14 cellular contexts compared by ENCODE assay signal in the genomic region with DNA sequence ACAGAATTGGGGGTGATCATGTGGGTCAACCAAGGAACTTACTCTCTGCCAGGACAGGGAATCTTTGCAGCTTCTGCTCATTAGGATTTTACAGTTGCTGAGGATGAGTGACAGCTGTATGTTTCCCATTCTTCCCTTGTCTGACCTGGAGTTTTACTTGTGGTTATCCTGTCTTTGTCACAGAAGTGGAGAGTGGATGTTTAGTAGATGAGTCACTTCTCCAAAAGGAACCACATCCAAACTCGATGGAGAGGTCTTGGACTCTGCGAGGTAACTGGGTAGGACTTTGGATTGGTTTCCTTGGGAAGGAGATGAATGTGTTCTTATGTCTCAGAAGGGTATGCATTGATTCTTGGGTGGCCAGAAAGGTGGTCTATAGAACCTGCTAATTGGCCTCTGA. TPM values are rescaled to one million over a fixed set of nuclear protein-coding genes. Genes with fewer than 3 reads are reported as not detected.
DNase-seq lines count a peak whose midpoint lies in the region; ATAC-seq and TF ChIP-seq lines count a peak whose summit lies in the region.
"Had no signal": no experiment of that assay in that cellular context is flagged by ENCODE, and none has a peak within 500 bp of the region (broad histone marks: within the 10 kb centered on the region; RNA-seq: fewer than 3 reads in every experiment).

No MANE protein-coding gene starts in this region.

- POLR2A ChIA-PET in OCI-LY7 (lab: Charles Lee) = no interaction called here

- no peak for TF ChIP-seq CTCF in astrocyte of the spinal cord (IDR thresholded peaks at IDR 0.05; ENCODE audit: low read depth, low read length)
- TF ChIP-seq CTCF in kidney epithelial cell (IDR thresholded peaks at IDR 0.05; ENCODE audit: insufficient read depth, low read length, poor library complexity, severe bottlenecking) = no peak
- TF ChIP-seq CTCF in OCI-LY7 (conservative IDR thresholded peaks at IDR 0.05; ENCODE audit: low read length) = no peak
- no peak for TF ChIP-seq CTCF in hepatocyte (IDR thresholded peaks at IDR 0.05; ENCODE audit: poor library complexity)

- no TSS peak for BruUV-seq in OCI-LY7 (replicated peaks; lab: Mats Ljungman, UMichigan)

- H3K4me3 ChIP-seq in astrocyte of the spinal cord (ENCODE audit: low read depth, low read length) (no peak overlapping the region), kidney epithelial cell (ENCODE audit: low read depth, low read length) (no peak overlapping the region), OCI-LY7 (ENCODE audit: low read depth, low read length, poor library complexity, severe bottlenecking) (no peak overlapping the region), hepatocyte (no peak overlapping the region)
- H3K4me3 ChIP-seq: BLaER1 treated with 17β-estradiol and CSF1 and Interleukin-3, amounts not matched to agents 10 nM and 100 nM had no signal

- H3K27ac ChIP-seq in OCI-LY7 (ENCODE audit: low read depth, low read length, poor library complexity, severe bottlenecking) (no peak overlapping the region), hepatocyte (no peak overlapping the region)
- H3K27ac ChIP-seq: BLaER1 treated with 17β-estradiol and CSF1 and Interleukin-3, amounts not matched to agents 10 nM and 100 nM had no signal

- H2AFZ ChIP-seq in OCI-LY7 (ENCODE audit: low read length) (no peak overlapping the region), hepatocyte (no peak overlapping the region)

- DNase-seq in DMS53 (lab: John Stamatoyannopoulos, UW) (peak; percentile 66), HT1080 (ENCODE audit: low read depth) (peak; percentile 90), astrocyte of the spinal cord (ENCODE audit: low read depth, low spot score) (peak; percentile 52), kidney epithelial cell (ENCODE audit: low read depth) (peak; percentile 77), OCI-LY7 (ENCODE audit: low spot score) (no peak), hepatocyte (ENCODE audit: low spot score) (no peak)
- no peak for DNase-seq in activated CD4-positive, alpha-beta T cell treated with anti-CD3 and anti-CD28 coated beads for 4 hours
- DNase-seq: NCI-H1417, NCI-H446, OCI-M1, T-helper 9 cell had no signal

- H3K79me2 ChIP-seq in OCI-LY7 (ENCODE audit: insufficient read depth, low read depth, low read length) = no peaks in the 10 kb centered on the region
- H3K79me2 ChIP-seq in hepatocyte = no peaks in the 10 kb centered on the region

- WGBS in hepatocyte (ENCODE audit: low lambda C conversion rate, missing lambda C conversion rate) = 53% methylated on average over 2 of the region's 2 CpGs

- no peak overlapping the region for H3K4me2 ChIP-seq in OCI-LY7 (ENCODE audit: low read length)
- H3K4me2 ChIP-seq in hepatocyte = no peak overlapping the region
- H3K4me2 ChIP-seq: BLaER1 treated with 17β-estradiol and CSF1 and Interleukin-3, amounts not matched to agents 10 nM and 100 nM had no signal

- no peaks in the 10 kb centered on the region for H4K20me1 ChIP-seq in OCI-LY7 (ENCODE audit: insufficient read depth, low read length)
- no peaks in the 10 kb centered on the region for H4K20me1 ChIP-seq in hepatocyte (ENCODE audit: insufficient read depth, poor library complexity, severe bottlenecking)
- H4K20me1 ChIP-seq: BLaER1 treated with 17β-estradiol and CSF1 and Interleukin-3, amounts not matched to agents 10 nM and 100 nM had no signal

- H3K9me3 ChIP-seq in OCI-LY7 (ENCODE audit: low read length) (no peaks in the 10 kb centered on the region), hepatocyte (ENCODE audit: low read depth) (no peaks in the 10 kb centered on the region)
- H3K9me3 ChIP-seq: BLaER1 treated with 17β-estradiol and CSF1 and Interleukin-3, amounts not matched to agents 10 nM and 100 nM had no signal

- in situ Hi-C loops in astrocyte of the spinal cord (cut with HindIII; ENCODE audit: low sequenced_read_pairs) = no loop called here

- CTCF ChIA-PET in OCI-LY7 (lab: Charles Lee; ENCODE audit: unreplicated experiment) = no interaction called here

- H3K9me2 ChIP-seq in OCI-LY7 (ENCODE audit: insufficient read depth, low read length) = no peaks in the 10 kb centered on the region
- no peaks in the 10 kb centered on the region for H3K9me2 ChIP-seq in hepatocyte (replicated peaks; ENCODE audit: insufficient read depth)

- H3K4me1 ChIP-seq in OCI-LY7 (ENCODE audit: insufficient read depth, low read length, poor library complexity, severe bottlenecking) = no peaks in the 10 kb centered on the region
- no peaks in the 10 kb centered on the region for H3K4me1 ChIP-seq in hepatocyte (ENCODE audit: insufficient read depth)
- H3K4me1 ChIP-seq: BLaER1 treated with 17β-estradiol and CSF1 and Interleukin-3, amounts not matched to agents 10 nM and 100 nM had no signal

- intact Hi-C loops in OCI-LY7 (cut with micrococcal nuclease; ENCODE audit: unreplicated experiment) = no loop called here

- H3K36me3 ChIP-seq in kidney epithelial cell (ENCODE audit: control insufficient read depth, insufficient read depth, low read length) = no peaks in the 10 kb centered on the region
- H3K36me3 ChIP-seq in OCI-LY7 (ENCODE audit: insufficient read depth, low read length) = no peaks in the 10 kb centered on the region
- no peaks in the 10 kb centered on the region for H3K36me3 ChIP-seq in hepatocyte (replicated peaks; ENCODE audit: insufficient read depth, low read depth)
- H3K36me3 ChIP-seq: BLaER1 treated with 17β-estradiol and CSF1 and Interleukin-3, amounts not matched to agents 10 nM and 100 nM had no signal

- ATAC-seq in HG02588 (IDR thresholded peaks at IDR 0.05; ENCODE audit: unreplicated experiment) = no peak
- ATAC-seq: sciatic nerve had no signal

- H3K27me3 ChIP-seq in kidney epithelial cell (ENCODE audit: control insufficient read depth, insufficient read depth, low read length) (no peaks in the 10 kb centered on the region), hepatocyte (no peaks in the 10 kb centered on the region)
- H3K27me3 ChIP-seq: BLaER1 treated with 17β-estradiol and CSF1 and Interleukin-3, amounts not matched to agents 10 nM and 100 nM had no signal

RNA-seq across cellular contexts. Expression of a gene that starts 53.8 kb away (rescaled TPM):
- not detected in 2 replicates for total RNA-seq in HT1080 (2014; rRNA removed; shearing (Covaris generic))
- polyA plus RNA-seq in HT1080 (2015; cell fraction: cytosol; rRNA removed) = not detected in 2 replicates
- not detected in 2 replicates for polyA plus RNA-seq in HT1080 (2015; cell fraction: nucleus; rRNA removed)
- 0.89 and 1.3 TPM in 2 replicates for total RNA-seq in kidney epithelial cell
- total RNA-seq in OCI-LY7 (2014; rRNA removed; shearing (Covaris generic)) = 4.0 and 8.6 TPM in 2 replicates
- 3.4 and 4.2 TPM in 2 replicates for total RNA-seq in OCI-LY7 (2022)
- 0.32 and 0.80 TPM in 2 replicates for total RNA-seq in hepatocyte
- polyA plus RNA-seq in hepatocyte = not detected in 2 replicates

Comparison
In these comparisons a context has a peak if more than half of its experiments do, and no peak if none do; other contexts are left out.
1. DNase-seq: peak in DMS53 (single experiment), HT1080 (single experiment), astrocyte of the spinal cord (single experiment) and kidney epithelial cell (single experiment); none in OCI-LY7 (single experiment), hepatocyte (single experiment) and activated CD4-positive, alpha-beta T cell treated with anti-CD3 and anti-CD28 coated beads for 4 hours (0 of 2).